Comparison of ENCODE assay signal across 2 cellular contexts in genomic region chr10:100346351-100346764, GRCh38.
A peak's percentile ranks its signal among the peaks of the same experiment; 100 is the strongest.
TF ChIP-seq lines count a peak whose summit lies in the region.

No MANE protein-coding gene starts in this region.

TF ChIP-seq in GM23338, 12 proteins besides CTCF, POLR2A, EP300 and RAD21:
- TF ChIP-seq ETS1 (IDR thresholded peaks at IDR 0.05) (0 out of 2 replicates have a peak, but pooled peaks have one; percentile 15), ZNF114 (CRISPR knock-in tag; IDR thresholded peaks at IDR 0.05) (no peak), POLR2AphosphoS5 (IDR thresholded peaks at IDR 0.05; ENCODE audit: low read depth) (peak; percentile 79)

TF ChIP-seq in K562, 482 proteins besides CTCF, POLR2A, EP300 and RAD21 (continues in another document):
- TF ChIP-seq HDAC8 (tag; IDR thresholded peaks at IDR 0.05) (no peak), BRD9 (IDR thresholded peaks at IDR 0.05; ENCODE audit: low read depth, partially characterized antibody) (no peak), SRF (CRISPR knock-in tag; IDR thresholded peaks at IDR 0.05) (no peak), MAFG (tag; conservative IDR thresholded peaks at IDR 0.05) (no peak), MTA2 (IDR thresholded peaks at IDR 0.05; ENCODE audit: low read depth) (no peak), SMARCB1 (IDR thresholded peaks at IDR 0.05; ENCODE audit: insufficient read length, low read depth) (no peak), DDX20 (tag; IDR thresholded peaks at IDR 0.05; ENCODE audit: low read depth) (no peak), CBX1 (IDR thresholded peaks at IDR 0.05; ENCODE audit: low read depth) (no peak), MNT (conservative IDR thresholded peaks at IDR 0.05) (peak; percentile 87 to 94), POLR2H (tag; IDR thresholded peaks at IDR 0.05; ENCODE audit: low read depth) (no peak), ZNF507 (tag; conservative IDR thresholded peaks at IDR 0.05) (no peak), SRSF7 (optimal IDR thresholded peaks at IDR 0.05; ENCODE audit: low read depth, low read length) (no peak), CHD2 (IDR thresholded peaks at IDR 0.05; ENCODE audit: low read depth, low read length) (no peak), GATAD2A (IDR thresholded peaks at IDR 0.05) (no peak), THAP7 (CRISPR knock-in tag; IDR thresholded peaks at IDR 0.05) (0 out of 2 replicates have a peak, but pooled peaks have one; percentile 8), ETV6 (IDR thresholded peaks at IDR 0.05; ENCODE audit: borderline replicate concordance in 1 of 2, low read depth in 2 of 2, low read length in 1 of 2) (no peak), ETV6 (CRISPR knock-in tag; IDR thresholded peaks at IDR 0.05; ENCODE audit: borderline replicate concordance) (no peak), E4F1 (CRISPR knock-in tag; IDR thresholded peaks at IDR 0.05; ENCODE audit: borderline replicate concordance) (no peak), HINFP (tag; conservative IDR thresholded peaks at IDR 0.05; ENCODE audit: low read depth) (no peak), DEAF1 (CRISPR knock-in tag; IDR thresholded peaks at IDR 0.05) (no peak), NRF1 (conservative IDR thresholded peaks at IDR 0.05 in 1 of 2, IDR thresholded peaks at IDR 0.05 in 1 of 2) (peak; percentile 76 to 82), DIDO1 (tag; IDR thresholded peaks at IDR 0.05; ENCODE audit: low read depth) (no peak), POLR2G (IDR thresholded peaks at IDR 0.05; ENCODE audit: low read depth, low read length) (no peak), ETV1 (tag; conservative IDR thresholded peaks at IDR 0.05; ENCODE audit: low read depth) (peak; percentile 58), PHF8 (IDR thresholded peaks at IDR 0.05; ENCODE audit: borderline replicate concordance, low read length) (peak; percentile 31; the same call in 1 of the 2 replicates), ZBED1 (IDR thresholded peaks at IDR 0.05) (no peak), CBX8 (IDR thresholded peaks at IDR 0.05; ENCODE audit: borderline replicate concordance, extremely low read depth, low read depth, low read length, poor library complexity, severe bottlenecking) (no peak), NR1H2 (CRISPR knock-in tag; IDR thresholded peaks at IDR 0.05) (no peak), KAT7 (CRISPR knock-in tag; IDR thresholded peaks at IDR 0.05; ENCODE audit: borderline replicate concordance) (no peak), KLF13 (tag; IDR thresholded peaks at IDR 0.05; ENCODE audit: borderline replicate concordance, low read depth) (peak; percentile 95), CHD4 (IDR thresholded peaks at IDR 0.05; ENCODE audit: insufficient read depth, insufficient replicate concordance, low read depth, low read length, poor library complexity, severe bottlenecking) (no peak), PTBP1 (IDR thresholded peaks at IDR 0.05; ENCODE audit: low read depth, low read length) (no peak), RBM39 (optimal IDR thresholded peaks at IDR 0.05; ENCODE audit: low read depth, low read length) (no peak), KLF6 (CRISPR knock-in tag; IDR thresholded peaks at IDR 0.05; ENCODE audit: borderline replicate concordance) (no peak), HDAC3 (IDR thresholded peaks at IDR 0.05; ENCODE audit: borderline replicate concordance, partially characterized antibody) (no peak), L3MBTL2 (IDR thresholded peaks at IDR 0.05) (0 out of 2 replicates have a peak, but pooled peaks have one; percentile 14)
- TF ChIP-seq, protein P1, sequence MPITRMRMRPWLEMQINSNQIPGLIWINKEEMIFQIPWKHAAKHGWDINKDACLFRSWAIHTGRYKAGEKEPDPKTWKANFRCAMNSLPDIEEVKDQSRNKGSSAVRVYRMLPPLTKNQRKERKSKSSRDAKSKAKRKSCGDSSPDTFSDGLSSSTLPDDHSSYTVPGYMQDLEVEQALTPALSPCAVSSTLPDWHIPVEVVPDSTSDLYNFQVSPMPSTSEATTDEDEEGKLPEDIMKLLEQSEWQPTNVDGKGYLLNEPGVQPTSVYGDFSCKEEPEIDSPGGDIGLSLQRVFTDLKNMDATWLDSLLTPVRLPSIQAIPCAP (CRISPR knock-in tag; IDR thresholded peaks at IDR 0.05; ENCODE audit: borderline replicate concordance) = no peak
- TF ChIP-seq, protein P2, sequence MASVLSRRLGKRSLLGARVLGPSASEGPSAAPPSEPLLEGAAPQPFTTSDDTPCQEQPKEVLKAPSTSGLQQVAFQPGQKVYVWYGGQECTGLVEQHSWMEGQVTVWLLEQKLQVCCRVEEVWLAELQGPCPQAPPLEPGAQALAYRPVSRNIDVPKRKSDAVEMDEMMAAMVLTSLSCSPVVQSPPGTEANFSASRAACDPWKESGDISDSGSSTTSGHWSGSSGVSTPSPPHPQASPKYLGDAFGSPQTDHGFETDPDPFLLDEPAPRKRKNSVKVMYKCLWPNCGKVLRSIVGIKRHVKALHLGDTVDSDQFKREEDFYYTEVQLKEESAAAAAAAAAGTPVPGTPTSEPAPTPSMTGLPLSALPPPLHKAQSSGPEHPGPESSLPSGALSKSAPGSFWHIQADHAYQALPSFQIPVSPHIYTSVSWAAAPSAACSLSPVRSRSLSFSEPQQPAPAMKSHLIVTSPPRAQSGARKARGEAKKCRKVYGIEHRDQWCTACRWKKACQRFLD (CRISPR knock-in tag; IDR thresholded peaks at IDR 0.05) = 0 out of 2 replicates have a peak, but pooled peaks have one; percentile 30
- TF ChIP-seq, protein P3, sequence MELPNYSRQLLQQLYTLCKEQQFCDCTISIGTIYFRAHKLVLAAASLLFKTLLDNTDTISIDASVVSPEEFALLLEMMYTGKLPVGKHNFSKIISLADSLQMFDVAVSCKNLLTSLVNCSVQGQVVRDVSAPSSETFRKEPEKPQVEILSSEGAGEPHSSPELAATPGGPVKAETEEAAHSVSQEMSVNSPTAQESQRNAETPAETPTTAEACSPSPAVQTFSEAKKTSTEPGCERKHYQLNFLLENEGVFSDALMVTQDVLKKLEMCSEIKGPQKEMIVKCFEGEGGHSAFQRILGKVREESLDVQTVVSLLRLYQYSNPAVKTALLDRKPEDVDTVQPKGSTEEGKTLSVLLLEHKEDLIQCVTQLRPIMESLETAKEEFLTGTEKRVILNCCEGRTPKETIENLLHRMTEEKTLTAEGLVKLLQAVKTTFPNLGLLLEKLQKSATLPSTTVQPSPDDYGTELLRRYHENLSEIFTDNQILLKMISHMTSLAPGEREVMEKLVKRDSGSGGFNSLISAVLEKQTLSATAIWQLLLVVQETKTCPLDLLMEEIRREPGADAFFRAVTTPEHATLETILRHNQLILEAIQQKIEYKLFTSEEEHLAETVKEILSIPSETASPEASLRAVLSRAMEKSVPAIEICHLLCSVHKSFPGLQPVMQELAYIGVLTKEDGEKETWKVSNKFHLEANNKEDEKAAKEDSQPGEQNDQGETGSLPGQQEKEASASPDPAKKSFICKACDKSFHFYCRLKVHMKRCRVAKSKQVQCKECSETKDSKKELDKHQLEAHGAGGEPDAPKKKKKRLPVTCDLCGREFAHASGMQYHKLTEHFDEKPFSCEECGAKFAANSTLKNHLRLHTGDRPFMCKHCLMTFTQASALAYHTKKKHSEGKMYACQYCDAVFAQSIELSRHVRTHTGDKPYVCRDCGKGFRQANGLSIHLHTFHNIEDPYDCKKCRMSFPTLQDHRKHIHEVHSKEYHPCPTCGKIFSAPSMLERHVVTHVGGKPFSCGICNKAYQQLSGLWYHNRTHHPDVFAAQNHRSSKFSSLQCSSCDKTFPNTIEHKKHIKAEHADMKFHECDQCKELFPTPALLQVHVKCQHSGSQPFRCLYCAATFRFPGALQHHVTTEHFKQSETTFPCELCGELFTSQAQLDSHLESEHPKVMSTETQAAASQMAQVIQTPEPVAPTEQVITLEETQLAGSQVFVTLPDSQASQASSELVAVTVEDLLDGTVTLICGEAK (IDR thresholded peaks at IDR 0.05) = no peak
- TF ChIP-seq, protein P3 (CRISPR knock-in tag; IDR thresholded peaks at IDR 0.05) = no peak
- TF ChIP-seq, protein P4, sequence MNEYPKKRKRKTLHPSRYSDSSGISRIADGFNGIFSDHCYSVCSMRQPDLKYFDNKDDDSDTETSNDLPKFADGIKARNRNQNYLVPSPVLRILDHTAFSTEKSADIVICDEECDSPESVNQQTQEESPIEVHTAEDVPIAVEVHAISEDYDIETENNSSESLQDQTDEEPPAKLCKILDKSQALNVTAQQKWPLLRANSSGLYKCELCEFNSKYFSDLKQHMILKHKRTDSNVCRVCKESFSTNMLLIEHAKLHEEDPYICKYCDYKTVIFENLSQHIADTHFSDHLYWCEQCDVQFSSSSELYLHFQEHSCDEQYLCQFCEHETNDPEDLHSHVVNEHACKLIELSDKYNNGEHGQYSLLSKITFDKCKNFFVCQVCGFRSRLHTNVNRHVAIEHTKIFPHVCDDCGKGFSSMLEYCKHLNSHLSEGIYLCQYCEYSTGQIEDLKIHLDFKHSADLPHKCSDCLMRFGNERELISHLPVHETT (CRISPR knock-in tag; conservative IDR thresholded peaks at IDR 0.05 in 1 of 2, IDR thresholded peaks at IDR 0.05 in 1 of 2) = no peak
